Comparison of ENCODE assay signal across 11 cellular contexts in genomic region chr14:55938249-55938791, GRCh38.
DNase-seq lines count a peak whose midpoint lies in the region; ATAC-seq and TF ChIP-seq lines count a peak whose summit lies in the region.
"Had no signal": no experiment of that assay in that cellular context is flagged by ENCODE, and none has a peak within 500 bp of the region (broad histone marks: within the 10 kb centered on the region; RNA-seq: fewer than 3 reads in every experiment).

No MANE protein-coding gene starts in this region.

- TF ChIP-seq CTCF in C4-2B (conservative IDR thresholded peaks at IDR 0.05), result no peak
- no peak for TF ChIP-seq CTCF in coronary artery (IDR thresholded peaks at IDR 0.05)

- DNase-seq in NCI-H1694 (lab: John Stamatoyannopoulos, UW) (peak; percentile 71), dedifferentiated amniotic fluid mesenchymal stem cell (ENCODE audit: extremely low spot score) (peak; percentile 61), middle frontal gyrus (ENCODE audit: extremely low spot score, low spot score) (peak; percentile 37), NOMO-1 treated with dmso at 0.1 percent for 144 hours (lab: John Stamatoyannopoulos, UW; ENCODE audit: unreplicated experiment) (no peak), coronary artery (ENCODE audit: low spot score) (no peak), NCI-H69 (lab: John Stamatoyannopoulos, UW) (no peak)
- DNase-seq: activated CD4-positive, alpha-beta T cell treated with anti-CD3 and anti-CD28 coated beads for 1 hour; NCI-H774 had no signal

- ATAC-seq in GM21390 (IDR thresholded peaks at IDR 0.05; ENCODE audit: unreplicated experiment), result no peak
- ATAC-seq: body of pancreas had no signal

- H3K27ac ChIP-seq in C4-2B, result peak overlapping the region; percentile 4; the same call in 1 of the 2 replicates
- no peak overlapping the region for H3K27ac ChIP-seq in coronary artery
- H3K27ac ChIP-seq: body of pancreas had no signal

- H3K4me3 ChIP-seq in coronary artery, result no peak overlapping the region
- H3K4me3 ChIP-seq: body of pancreas had no signal

Comparison
In these comparisons a context has a peak if more than half of its experiments do, and no peak if none do; other contexts are left out.
1. DNase-seq: peak in NCI-H1694 (single experiment), dedifferentiated amniotic fluid mesenchymal stem cell (single experiment) and middle frontal gyrus (single experiment); none in NOMO-1 treated with dmso at 0.1 percent for 144 hours (single experiment), coronary artery (single experiment) and NCI-H69 (single experiment).